In the genomic region with DNA sequence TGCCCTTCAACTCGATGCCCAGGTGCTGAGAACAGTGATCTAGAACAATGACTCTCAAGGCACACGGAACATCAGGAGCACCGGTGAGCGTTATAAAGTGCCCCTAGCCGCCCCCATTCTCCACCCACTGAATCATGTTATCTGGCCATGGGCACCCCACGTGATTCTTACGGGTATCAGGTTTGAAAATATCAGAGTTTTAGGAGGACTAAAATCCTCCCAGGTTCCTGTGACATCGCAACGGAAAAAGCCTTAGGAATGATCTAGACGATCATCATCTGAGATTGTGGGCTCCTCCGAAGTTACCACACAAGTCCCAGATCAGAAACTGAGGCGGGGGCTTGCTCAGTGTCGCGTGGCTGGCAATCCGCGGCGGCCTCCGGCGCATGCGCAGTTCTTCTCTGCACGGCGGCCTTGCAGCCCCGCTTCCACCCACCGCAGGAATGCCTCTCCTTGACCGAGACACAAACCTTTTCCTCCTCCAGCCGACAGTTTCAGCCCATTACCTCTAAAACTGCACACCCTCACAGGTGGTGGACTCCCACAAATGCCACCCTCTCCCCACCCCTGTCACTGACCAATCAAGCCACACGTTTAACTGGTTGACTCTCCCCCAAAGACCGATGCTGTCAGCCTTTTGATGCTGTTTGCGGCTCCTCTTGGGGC, we compare ENCODE assay signal across 9 cellular contexts. TPM values are rescaled to one million over a fixed set of nuclear protein-coding genes. Genes with fewer than 3 reads are reported as not detected.
DNase-seq lines count a peak whose midpoint lies in the region; ATAC-seq lines count a peak whose summit lies in the region.
"Had no signal": no experiment of that assay in that cellular context is flagged by ENCODE, and none has a peak within 500 bp of the region (broad histone marks: within the 10 kb centered on the region; RNA-seq: fewer than 3 reads in every experiment).

No MANE protein-coding gene starts in this region.

- no peak overlapping the region for H3K27ac Mint-ChIP-seq in T-cell

- H3K4me1 Mint-ChIP-seq in T-cell: peaks cover under 1 to 12% (median 12%) of the 10 kb centered on the region in 3 donors
- H3K4me1 Mint-ChIP-seq: neural crest cell had no signal

- H3K4me3 Mint-ChIP-seq in T-cell: peak overlapping the region; percentile 60 to 65 (median 65)
- H3K4me3 Mint-ChIP-seq: neural crest cell had no signal

- H3K79me2 ChIP-seq in mesendoderm (ENCODE audit: control insufficient read depth, insufficient read depth, low read length): no peaks in the 10 kb centered on the region

- H2BK15ac ChIP-seq in mesendoderm (replicated peaks; ENCODE audit: low read depth): no peak overlapping the region

- no peak overlapping the region for H3K23ac ChIP-seq in mesendoderm (ENCODE audit: low read length)

- H3K9ac ChIP-seq in adipocyte (ENCODE audit: low read length) (peak overlapping the region; percentile 64), mesendoderm (ENCODE audit: low read length) (no peak overlapping the region)

- POLR2A ChIA-PET in T-cell (lab: Charles Lee): no interaction called here

- peaks cover 30% of the 10 kb centered on the region for H3K4me1 ChIP-seq in adipocyte (ENCODE audit: control insufficient read depth, insufficient read depth, low read length)
- no peaks in the 10 kb centered on the region for H3K4me1 ChIP-seq in mesendoderm (ENCODE audit: control insufficient read depth, low read depth, low read length)

- no peak overlapping the region for H4K8ac ChIP-seq in mesendoderm (ENCODE audit: low read depth, low read length)

- H3K4me3 ChIP-seq in adipocyte (ENCODE audit: low read length) (peak overlapping the region; percentile 66), mesendoderm (ENCODE audit: low read length) (no peak overlapping the region)

- no peak overlapping the region for H2BK5ac ChIP-seq in mesendoderm (ENCODE audit: low read length)

- no peaks in the 10 kb centered on the region for H3K9me3 ChIP-seq in adipocyte (ENCODE audit: control insufficient read depth, low read length)

- H2AK5ac ChIP-seq in mesendoderm (ENCODE audit: low read length): no peak overlapping the region

- no peak overlapping the region for H3K27ac ChIP-seq in mesendoderm (ENCODE audit: low read depth, low read length)

- H3K9me3 Mint-ChIP-seq in T-cell: no peaks in the 10 kb centered on the region
- H3K9me3 Mint-ChIP-seq: neural crest cell had no signal

- no peak overlapping the region for H3K18ac ChIP-seq in mesendoderm (ENCODE audit: low read length)

- ATAC-seq in T-cell (replicated peaks in 1 of 4) (peak in 3 of 4 experiments; percentile 53 to 67 (median 63)), HG03460 (IDR thresholded peaks at IDR 0.05; ENCODE audit: unreplicated experiment) (no peak), HG02938 (IDR thresholded peaks at IDR 0.05; ENCODE audit: unreplicated experiment) (no peak)

- WGBS in mesendoderm (ENCODE audit: extremely low coverage, insufficient coverage, low lambda C conversion rate): no CpG with 5 or more reads among the region's 29 CpGs

- no peaks in the 10 kb centered on the region for H3K36me3 Mint-ChIP-seq in T-cell

- peak in 30 of 34 experiments; percentile 6 to 52 (median 38) for DNase-seq in T-cell
- DNase-seq in adipocyte (ENCODE audit: low read depth): no peak
- peak; percentile 96 for DNase-seq in left kidney (ENCODE audit: low read depth, low spot score)
- DNase-seq in stimulated activated CD4-positive, alpha-beta T cell treated with anti-CD3 and anti-CD28 coated beads, TNF-alpha, amount 100 ng/mL, for 48 hours (ENCODE audit: low read depth in 3 of 3): peak; percentile 11 to 27 (median 22)
- DNase-seq in HK-2 (ENCODE audit: unreplicated experiment): no peak
- no peak for DNase-seq in mesendoderm

- H3K4ac ChIP-seq in mesendoderm (ENCODE audit: low read depth, low read length): no peak overlapping the region

- H2BK120ac ChIP-seq in mesendoderm (ENCODE audit: low read depth, low read length): no peak overlapping the region

- CTCF ChIA-PET in T-cell (lab: Charles Lee): no interaction called here

- no peak overlapping the region for H3K56ac ChIP-seq in mesendoderm (ENCODE audit: low read length)

- H3K36me3 ChIP-seq in adipocyte (ENCODE audit: control insufficient read depth, insufficient read depth, low read length, severe bottlenecking) (no peaks in the 10 kb centered on the region), mesendoderm (ENCODE audit: control insufficient read depth, insufficient read depth, low read length) (no peaks in the 10 kb centered on the region)

- H3K4me2 ChIP-seq in mesendoderm (ENCODE audit: low read length): no peak overlapping the region

- peaks cover 3% of the 10 kb centered on the region in 2 donors for H3K27me3 Mint-ChIP-seq in T-cell

- H4K5ac ChIP-seq in mesendoderm (ENCODE audit: low read length): no peak overlapping the region

- H3K79me1 ChIP-seq in mesendoderm (ENCODE audit: low read length): no peaks in the 10 kb centered on the region

- H3K27me3 ChIP-seq in adipocyte (replicated peaks; ENCODE audit: control insufficient read depth, insufficient read depth, low read length): no peaks in the 10 kb centered on the region
- H3K27me3 ChIP-seq in mesendoderm (ENCODE audit: insufficient read depth, low read length, poor library complexity): no peaks in the 10 kb centered on the region

RNA-seq across cellular contexts. Expression of gene MRPL33, which starts 5.8 kb away (rescaled TPM):
- 10 to 100 TPM; 25.9 to 39.4 (median 29.7) TPM for total RNA-seq in T-cell
- polyA plus RNA-seq in mesendoderm (2013, experiment 1 of 2): 299 TPM
- polyA plus RNA-seq in mesendoderm (2013, experiment 2 of 2): 308 TPM

Comparison
In these comparisons a context has a peak if more than half of its experiments do, and no peak if none do; other contexts are left out.
1. ATAC-seq: peak in T-cell (3 of 4); none in HG03460 (single experiment) and HG02938 (single experiment).
2. DNase-seq: peak in T-cell (30 of 34), left kidney (single experiment) and stimulated activated CD4-positive, alpha-beta T cell treated with anti-CD3 and anti-CD28 coated beads, TNF-alpha, amount 100 ng/mL, for 48 hours (3 of 3); none in adipocyte (single experiment), HK-2 (single experiment) and mesendoderm (single experiment).